In genomic region chr12:11896530-11896929, GRCh38 we compare ENCODE assay signal across 26 cellular contexts.
DNase-seq lines count a peak whose midpoint lies in the region; ATAC-seq and TF ChIP-seq lines count a peak whose summit lies in the region.
"Had no signal": no experiment of that assay in that cellular context is flagged by ENCODE, and none has a peak within 500 bp of the region (broad histone marks: within the 10 kb centered on the region; RNA-seq: fewer than 3 reads in every experiment).

No MANE protein-coding gene starts in this region.

- H3K27me3 Mint-ChIP-seq in endothelial cell (ENCODE audit: unreplicated experiment): peaks cover 9% of the 10 kb centered on the region
- H3K27me3 Mint-ChIP-seq: CD4-positive, alpha-beta memory T cell; naive thymus-derived CD4-positive, alpha-beta T cell had no signal

- H3K4me3 Mint-ChIP-seq in endothelial cell (ENCODE audit: unreplicated experiment): no peak overlapping the region
- H3K4me3 Mint-ChIP-seq: activated CD8-positive, alpha-beta T cell treated with anti-CD3 and anti-CD28 coated beads, Interleukin-2, amount 10 ng/mL, durations not matched to agents 7 days and 5 days; activated naive CD8-positive, alpha-beta T cell treated with anti-CD3 and anti-CD28 coated beads for 36 hours; CD4-positive, alpha-beta memory T cell; naive thymus-derived CD4-positive, alpha-beta T cell; stimulated activated effector memory CD8-positive, alpha-beta T cell treated with anti-CD3 and anti-CD28 coated beads, Interleukin-12 subunit alpha, Interleukin-12 subunit beta, amount 100 ng/mL, for 72 hours had no signal

- H3K9me3 Mint-ChIP-seq in endothelial cell (ENCODE audit: unreplicated experiment): no peaks in the 10 kb centered on the region
- H3K9me3 Mint-ChIP-seq: activated naive CD8-positive, alpha-beta T cell treated with anti-CD3 and anti-CD28 coated beads for 36 hours; CD4-positive, alpha-beta memory T cell; naive thymus-derived CD4-positive, alpha-beta T cell; stimulated activated effector memory CD8-positive, alpha-beta T cell treated with anti-CD3 and anti-CD28 coated beads, Interleukin-12 subunit alpha, Interleukin-12 subunit beta, amount 100 ng/mL, for 72 hours had no signal

- peaks cover 18% of the 10 kb centered on the region for H3K4me1 Mint-ChIP-seq in endothelial cell (ENCODE audit: unreplicated experiment)

- peak; percentile 49 for DNase-seq in NCI-H510A treated with DMSO at 0.1 percent for 48 hours (lab: John Stamatoyannopoulos, UW)
- no peak for DNase-seq in NCI-H510A (lab: John Stamatoyannopoulos, UW)
- DNase-seq in NCI-H1092 (lab: John Stamatoyannopoulos, UW): peak; percentile 6
- DNase-seq in NCI-H748 treated with DMSO at 0.1 percent for 48 hours (lab: John Stamatoyannopoulos, UW): peak; percentile 26
- peak; percentile 76 for DNase-seq in islet precursor cell
- no peak for DNase-seq in endothelial cell (ENCODE audit: low spot score)
- DNase-seq in midbrain (lab: John Stamatoyannopoulos, UW): no peak
- DNase-seq: activated CD4-positive, CD25-positive, alpha-beta regulatory T cell treated with anti-CD3 and anti-CD28 coated beads, Interleukin-2, amount 50 U/mL, for 72 hours; activated CD8-positive, alpha-beta T cell treated with anti-CD3 and anti-CD28 coated beads, Interleukin-2, amount 10 ng/mL, durations not matched to agents 7 days and 5 days; activated effector memory CD4-positive, alpha-beta T cell treated with anti-CD3 and anti-CD28 coated beads, Interleukin-2, amount 50 U/mL, for 16 hours; activated naive CD8-positive, alpha-beta T cell treated with anti-CD3 and anti-CD28 coated beads for 36 hours; aorta; CD4-positive, alpha-beta memory T cell; HCEC 1CT; KG1; MM.1S; naive thymus-derived CD4-positive, alpha-beta T cell; NCI-H1694 treated with DMSO at 0.1 percent for 48 hours; NCI-H226; NK-92 treated with Interleukin-12 subunit alpha and Interleukin-12 subunit beta, amount 100 ng/mL, for 24 hours; Right ventricle myocardium superior; T-helper 2 cell; transverse colon had no signal

- H3K36me3 Mint-ChIP-seq in endothelial cell (ENCODE audit: low read depth, unreplicated experiment): peaks cover 13% of the 10 kb centered on the region

- ATAC-seq in GM19397 (IDR thresholded peaks at IDR 0.05; ENCODE audit: unreplicated experiment): no peak
- ATAC-seq: A549; activated CD8-positive, alpha-beta T cell treated with anti-CD3 and anti-CD28 coated beads, Interleukin-2, amount 10 ng/mL, durations not matched to agents 7 days and 5 days; naive thymus-derived CD4-positive, alpha-beta T cell; stimulated activated effector memory CD8-positive, alpha-beta T cell treated with anti-CD3 and anti-CD28 coated beads, Interleukin-12 subunit alpha, Interleukin-12 subunit beta, amount 100 ng/mL, for 72 hours had no signal

- H3K27ac Mint-ChIP-seq in endothelial cell (ENCODE audit: unreplicated experiment): no peak overlapping the region
- H3K27ac Mint-ChIP-seq: activated CD8-positive, alpha-beta T cell treated with anti-CD3 and anti-CD28 coated beads, Interleukin-2, amount 10 ng/mL, durations not matched to agents 7 days and 5 days; activated naive CD8-positive, alpha-beta T cell treated with anti-CD3 and anti-CD28 coated beads for 36 hours had no signal

- TF ChIP-seq CTCF in endothelial cell (IDR thresholded peaks at IDR 0.05; ENCODE audit: unreplicated experiment): no peak

Comparison
In these comparisons a context has a peak if more than half of its experiments do, and no peak if none do; other contexts are left out.
1. DNase-seq: peak in NCI-H510A treated with DMSO at 0.1 percent for 48 hours (single experiment), NCI-H1092 (single experiment), NCI-H748 treated with DMSO at 0.1 percent for 48 hours (single experiment) and islet precursor cell (single experiment); none in NCI-H510A (single experiment), endothelial cell (single experiment) and midbrain (single experiment).